Comparison of ENCODE assay signal across 1 cellular context in the genomic region with DNA sequence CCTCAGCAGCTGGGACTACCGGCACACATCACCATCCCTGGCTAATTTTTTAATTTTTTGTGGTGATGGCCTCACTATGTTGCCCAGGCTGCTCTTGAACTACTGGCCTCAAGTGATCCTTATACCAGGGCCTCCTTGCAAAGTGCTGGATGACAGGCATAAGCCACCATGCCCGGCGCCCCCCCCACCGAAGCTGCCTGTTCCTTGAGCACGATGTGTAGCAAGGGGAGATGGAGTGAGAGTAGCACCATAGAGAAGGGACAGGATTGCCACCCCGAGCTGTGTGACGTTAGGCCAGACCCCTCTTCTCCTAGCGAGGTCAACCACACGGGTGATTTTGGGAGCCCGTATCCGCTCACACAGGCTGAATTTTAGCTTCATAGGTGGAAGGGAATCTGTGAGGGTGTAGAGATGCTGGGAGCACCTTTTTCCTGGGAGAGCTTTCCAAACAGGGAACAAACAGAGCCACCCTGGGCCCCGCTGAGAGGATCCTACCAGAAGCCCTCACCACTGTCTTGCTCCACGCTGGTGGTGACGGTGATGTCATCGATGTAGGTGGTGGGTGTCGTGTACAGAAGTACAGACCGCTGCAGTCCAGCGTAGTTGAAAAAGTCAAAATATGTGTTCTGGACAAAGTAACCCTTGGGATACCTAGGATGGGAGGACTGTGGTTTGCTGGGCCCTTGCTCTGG.
A peak's percentile ranks its signal among the peaks of the same experiment; 100 is the strongest.
TF ChIP-seq lines count a peak whose summit lies in the region.

No MANE protein-coding gene starts in this region.

TF ChIP-seq in K562, 482 proteins besides CTCF, POLR2A, EP300 and RAD21:
- TF ChIP-seq, protein P1, sequence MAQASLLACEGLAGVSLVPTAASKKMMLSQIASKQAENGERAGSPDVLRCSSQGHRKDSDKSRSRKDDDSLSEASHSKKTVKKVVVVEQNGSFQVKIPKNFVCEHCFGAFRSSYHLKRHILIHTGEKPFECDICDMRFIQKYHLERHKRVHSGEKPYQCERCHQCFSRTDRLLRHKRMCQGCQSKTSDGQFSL (CRISPR knock-in tag; IDR thresholded peaks at IDR 0.05), result no peak
- TF ChIP-seq, protein P1 (tag; IDR thresholded peaks at IDR 0.05), result no peak
- TF ChIP-seq ZNF561 (CRISPR knock-in tag; conservative IDR thresholded peaks at IDR 0.05), result no peak
- TF ChIP-seq, protein P2, sequence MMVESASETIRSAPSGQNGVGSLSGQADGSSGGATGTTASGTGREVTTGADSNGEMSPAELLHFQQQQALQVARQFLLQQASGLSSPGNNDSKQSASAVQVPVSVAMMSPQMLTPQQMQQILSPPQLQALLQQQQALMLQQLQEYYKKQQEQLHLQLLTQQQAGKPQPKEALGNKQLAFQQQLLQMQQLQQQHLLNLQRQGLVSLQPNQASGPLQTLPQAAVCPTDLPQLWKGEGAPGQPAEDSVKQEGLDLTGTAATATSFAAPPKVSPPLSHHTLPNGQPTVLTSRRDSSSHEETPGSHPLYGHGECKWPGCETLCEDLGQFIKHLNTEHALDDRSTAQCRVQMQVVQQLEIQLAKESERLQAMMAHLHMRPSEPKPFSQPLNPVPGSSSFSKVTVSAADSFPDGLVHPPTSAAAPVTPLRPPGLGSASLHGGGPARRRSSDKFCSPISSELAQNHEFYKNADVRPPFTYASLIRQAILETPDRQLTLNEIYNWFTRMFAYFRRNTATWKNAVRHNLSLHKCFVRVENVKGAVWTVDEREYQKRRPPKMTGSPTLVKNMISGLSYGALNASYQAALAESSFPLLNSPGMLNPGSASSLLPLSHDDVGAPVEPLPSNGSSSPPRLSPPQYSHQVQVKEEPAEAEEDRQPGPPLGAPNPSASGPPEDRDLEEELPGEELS (CRISPR knock-in tag; IDR thresholded peaks at IDR 0.05; ENCODE audit: borderline replicate concordance), result no peak
- TF ChIP-seq, protein P3, sequence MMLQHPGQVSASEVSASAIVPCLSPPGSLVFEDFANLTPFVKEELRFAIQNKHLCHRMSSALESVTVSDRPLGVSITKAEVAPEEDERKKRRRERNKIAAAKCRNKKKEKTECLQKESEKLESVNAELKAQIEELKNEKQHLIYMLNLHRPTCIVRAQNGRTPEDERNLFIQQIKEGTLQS (IDR thresholded peaks at IDR 0.05), result peak; percentile 37; the same call in 1 of the 2 replicates
- TF ChIP-seq, protein P3 (CRISPR knock-in tag; conservative IDR thresholded peaks at IDR 0.05), result no peak
